In the genomic region with DNA sequence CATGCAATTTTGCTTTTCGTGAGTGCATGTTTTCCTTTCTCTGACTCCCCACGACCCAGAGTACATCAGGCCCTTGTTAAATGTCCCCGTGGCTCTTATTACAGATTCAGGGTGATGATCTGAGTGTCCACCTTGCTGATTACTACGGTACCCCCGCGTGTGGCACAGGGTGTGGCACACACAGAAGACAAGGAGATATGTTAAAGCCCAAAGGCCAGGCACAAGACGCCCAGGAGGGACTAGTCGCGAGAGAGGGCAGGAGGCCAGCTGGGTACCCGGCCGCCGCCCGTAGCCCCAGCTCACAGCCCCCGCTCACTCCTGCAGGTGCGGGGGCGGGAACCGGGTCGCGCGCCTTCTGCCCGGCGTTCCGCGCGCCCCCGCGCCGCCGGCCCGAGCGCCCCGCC, we compare ENCODE assay signal across 8 cellular contexts. TPM values are rescaled to one million over a fixed set of nuclear protein-coding genes. Genes with fewer than 3 reads are reported as not detected.
DNase-seq lines count a peak whose midpoint lies in the region; ATAC-seq and TF ChIP-seq lines count a peak whose summit lies in the region.

No MANE protein-coding gene starts in this region.

- TF ChIP-seq CTCF in activated B cell treated with CpG ODN at 0.5 μM for 24 hours (IDR thresholded peaks at IDR 0.05) (no peak), GM20000 (IDR thresholded peaks at IDR 0.05; ENCODE audit: extremely low read depth, missing control alignments) (no peak)

- CTCF ChIA-PET in activated naive CD4-positive, alpha-beta T cell treated with anti-CD3 and anti-CD28 coated beads for 36 hours (lab: Charles Lee): interaction anchor here (0.6 to 3.6 kb wide), 6 partner anchors 10 to 54 kb away, joined by 3 to 24 read pairs (median 4); no protein-coding TSS in a partner anchor
- CTCF ChIA-PET in activated B cell treated with CpG ODN at 0.5 μM for 24 hours (lab: Charles Lee): interaction anchor here (0.9 to 2.7 kb wide), 14 partner anchors 10 to 257 kb away, joined by 3 to 16 read pairs (median 4); partner anchors contain the start of gene HHEX

- no peak for ATAC-seq in activated B cell treated with CpG ODN at 0.5 μM for 24 hours (ENCODE audit: low read depth)
- ATAC-seq in stimulated activated naive CD8-positive, alpha-beta T cell treated with anti-CD3 and anti-CD28 coated beads, Interleukin-15, amount 100 ng/mL, for 72 hours: no peak

- peak overlapping the region; percentile 61 for H3K27ac Mint-ChIP-seq in activated naive CD4-positive, alpha-beta T cell treated with anti-CD3 and anti-CD28 coated beads for 36 hours
- H3K27ac Mint-ChIP-seq in activated B cell treated with CpG ODN at 0.5 μM for 24 hours: peak overlapping the region; percentile 86
- peak overlapping the region; percentile 55 to 88 for H3K27ac Mint-ChIP-seq in stimulated activated naive CD8-positive, alpha-beta T cell treated with anti-CD3 and anti-CD28 coated beads, Interleukin-15, amount 100 ng/mL, for 72 hours

- peaks cover 2% of the 10 kb centered on the region for H3K36me3 Mint-ChIP-seq in activated naive CD4-positive, alpha-beta T cell treated with anti-CD3 and anti-CD28 coated beads for 36 hours (ENCODE audit: low read depth)
- no peaks in the 10 kb centered on the region for H3K36me3 Mint-ChIP-seq in activated B cell treated with CpG ODN at 0.5 μM for 24 hours (ENCODE audit: low read depth)

- no peaks in the 10 kb centered on the region for H3K9me3 Mint-ChIP-seq in activated naive CD4-positive, alpha-beta T cell treated with anti-CD3 and anti-CD28 coated beads for 36 hours
- no peaks in the 10 kb centered on the region for H3K9me3 Mint-ChIP-seq in activated B cell treated with CpG ODN at 0.5 μM for 24 hours
- peaks cover 5 to 7% of the 10 kb centered on the region in 2 donors for H3K9me3 Mint-ChIP-seq in stimulated activated naive CD8-positive, alpha-beta T cell treated with anti-CD3 and anti-CD28 coated beads, Interleukin-15, amount 100 ng/mL, for 72 hours

- intact Hi-C loops in activated naive CD4-positive, alpha-beta T cell treated with anti-CD3 and anti-CD28 coated beads for 36 hours (cut with micrococcal nuclease): loop anchor here (1.0 to 10.0 kb wide), 6 partner anchors 158 to 1053 kb away; partner anchors contain the start of genes CEP55, CPEB3, KIF11 and MARCHF5
- intact Hi-C loops in activated B cell treated with CpG ODN at 0.5 μM for 24 hours (cut with micrococcal nuclease): loop anchor here (1.0 to 10.0 kb wide), 7 partner anchors 19 to 1433 kb away; partner anchors contain the start of genes FRA10AC1, HECTD2, IDE and TNKS2

- DNase-seq in activated naive CD4-positive, alpha-beta T cell treated with anti-CD3 and anti-CD28 coated beads for 36 hours: no peak
- no peak for DNase-seq in activated naive CD4-positive, alpha-beta T cell (lab: John Stamatoyannopoulos, UW)
- DNase-seq in activated B cell treated with CpG ODN at 0.5 μM for 24 hours (no peak), GM20000 (ENCODE audit: low spot score) (no peak), 8988T (no peak), medulla oblongata (ENCODE audit: extremely low spot score) (no peak)
- DNase-seq in stimulated activated naive CD8-positive, alpha-beta T cell treated with anti-CD3 and anti-CD28 coated beads, Interleukin-15, amount 100 ng/mL, for 72 hours: no peak

- POLR2A ChIA-PET in activated B cell treated with CpG ODN at 0.5 μM for 24 hours (lab: Charles Lee): interaction anchor here (0.6 to 4.3 kb wide), 23 partner anchors 10 to 924 kb away, joined by 3 to 154 read pairs (median 4); partner anchors contain the start of genes BTAF1, HHEX and KIF11

- no peaks in the 10 kb centered on the region for H3K27me3 Mint-ChIP-seq in activated naive CD4-positive, alpha-beta T cell treated with anti-CD3 and anti-CD28 coated beads for 36 hours (ENCODE audit: low read depth)
- H3K27me3 Mint-ChIP-seq in activated B cell treated with CpG ODN at 0.5 μM for 24 hours: no peaks in the 10 kb centered on the region
- H3K27me3 Mint-ChIP-seq in stimulated activated naive CD8-positive, alpha-beta T cell treated with anti-CD3 and anti-CD28 coated beads, Interleukin-15, amount 100 ng/mL, for 72 hours: no peaks in the 10 kb centered on the region

- peaks cover 25% of the 10 kb centered on the region for H3K4me1 Mint-ChIP-seq in activated naive CD4-positive, alpha-beta T cell treated with anti-CD3 and anti-CD28 coated beads for 36 hours (ENCODE audit: low read depth)
- H3K4me1 Mint-ChIP-seq in activated B cell treated with CpG ODN at 0.5 μM for 24 hours: peaks cover 38% of the 10 kb centered on the region
- H3K4me1 Mint-ChIP-seq in stimulated activated naive CD8-positive, alpha-beta T cell treated with anti-CD3 and anti-CD28 coated beads, Interleukin-15, amount 100 ng/mL, for 72 hours: peaks cover 43% of the 10 kb centered on the region

- H3K9me3 ChIP-seq in iPS-18c (ENCODE audit: control insufficient read depth, insufficient read depth, low read length): peaks cover 4% of the 10 kb centered on the region

- H3K4me3 ChIP-seq in iPS-18c (ENCODE audit: insufficient read depth, low read depth, low read length): peak overlapping the region; percentile 63

- H3K4me3 Mint-ChIP-seq in activated naive CD4-positive, alpha-beta T cell treated with anti-CD3 and anti-CD28 coated beads for 36 hours: peak overlapping the region; percentile 88
- peak overlapping the region; percentile 87 for H3K4me3 Mint-ChIP-seq in activated B cell treated with CpG ODN at 0.5 μM for 24 hours
- H3K4me3 Mint-ChIP-seq in stimulated activated naive CD8-positive, alpha-beta T cell treated with anti-CD3 and anti-CD28 coated beads, Interleukin-15, amount 100 ng/mL, for 72 hours: peak overlapping the region; percentile 84 to 91

RNA-seq across cellular contexts. Expression of gene EXOC6, which starts 0.3 kb away (rescaled TPM):
- 1 to 10 TPM; 7.6 to 9.3 TPM for total RNA-seq in activated naive CD4-positive, alpha-beta T cell treated with anti-CD3 and anti-CD28 coated beads for 36 hours
- total RNA-seq in activated B cell treated with CpG ODN at 0.5 μM for 24 hours: 15.3 and 17.3 TPM in 2 replicates
